8 cellular contexts compared by ENCODE assay signal in genomic region chr2:207163053-207163814, GRCh38. TPM values are rescaled to one million over a fixed set of nuclear protein-coding genes. Genes with fewer than 3 reads are reported as not detected.
DNase-seq lines count a peak whose midpoint lies in the region; ATAC-seq and TF ChIP-seq lines count a peak whose summit lies in the region.

No MANE protein-coding gene starts in this region.

- H3K27ac Mint-ChIP-seq in activated T-helper 2 cell treated with anti-CD3 and anti-CD28 coated beads, Interferon-gamma antibody, Interleukin-2, Interleukin-4, amounts not matched to agents 10 μg/mL and 5 μg/mL and 100 μg/mL, durations not matched to agents 14 hours and 24 hours and 36 hours: peak overlapping the region; percentile 97

- no peak for ATAC-seq in HG03095 (IDR thresholded peaks at IDR 0.05; ENCODE audit: unreplicated experiment)
- ATAC-seq in GM21360 (IDR thresholded peaks at IDR 0.05; ENCODE audit: unreplicated experiment): no peak
- ATAC-seq in HG02938 (IDR thresholded peaks at IDR 0.05; ENCODE audit: unreplicated experiment): no peak

- no peaks in the 10 kb centered on the region for H3K9me3 Mint-ChIP-seq in activated T-helper 2 cell treated with anti-CD3 and anti-CD28 coated beads, Interferon-gamma antibody, Interleukin-2, Interleukin-4, amounts not matched to agents 10 μg/mL and 5 μg/mL and 100 μg/mL, durations not matched to agents 14 hours and 24 hours and 36 hours

- H3K9me3 ChIP-seq in BE2C (no peaks in the 10 kb centered on the region), ovary (no peaks in the 10 kb centered on the region)

- H3K27ac ChIP-seq in ovary: peak overlapping the region in 1 of 2 donors; percentile 100

- peaks cover 57% of the 10 kb centered on the region for H3K4me1 Mint-ChIP-seq in activated T-helper 2 cell treated with anti-CD3 and anti-CD28 coated beads, Interferon-gamma antibody, Interleukin-2, Interleukin-4, amounts not matched to agents 10 μg/mL and 5 μg/mL and 100 μg/mL, durations not matched to agents 14 hours and 24 hours and 36 hours (ENCODE audit: low read depth)

- TF ChIP-seq EP300 in ovary (IDR thresholded peaks at IDR 0.05): no peak

- H3K4me1 ChIP-seq in BE2C (peaks cover 24% of the 10 kb centered on the region), ovary (ENCODE audit: insufficient read depth) (peaks cover 15% of the 10 kb centered on the region)

- H3K27me3 Mint-ChIP-seq in activated T-helper 2 cell treated with anti-CD3 and anti-CD28 coated beads, Interferon-gamma antibody, Interleukin-2, Interleukin-4, amounts not matched to agents 10 μg/mL and 5 μg/mL and 100 μg/mL, durations not matched to agents 14 hours and 24 hours and 36 hours (ENCODE audit: low read depth): no peaks in the 10 kb centered on the region

- H3K4me3 Mint-ChIP-seq in activated T-helper 2 cell treated with anti-CD3 and anti-CD28 coated beads, Interferon-gamma antibody, Interleukin-2, Interleukin-4, amounts not matched to agents 10 μg/mL and 5 μg/mL and 100 μg/mL, durations not matched to agents 14 hours and 24 hours and 36 hours (ENCODE audit: low read depth): peak overlapping the region; percentile 98

- peaks cover 31% of the 10 kb centered on the region for H3K36me3 Mint-ChIP-seq in activated T-helper 2 cell treated with anti-CD3 and anti-CD28 coated beads, Interferon-gamma antibody, Interleukin-2, Interleukin-4, amounts not matched to agents 10 μg/mL and 5 μg/mL and 100 μg/mL, durations not matched to agents 14 hours and 24 hours and 36 hours (ENCODE audit: low read depth)

- no peaks in the 10 kb centered on the region for H3K27me3 ChIP-seq in BE2C
- no peaks in the 10 kb centered on the region for H3K27me3 ChIP-seq in ovary

- H3K36me3 ChIP-seq in BE2C: peaks cover 25% of the 10 kb centered on the region
- H3K36me3 ChIP-seq in ovary: no peaks in the 10 kb centered on the region

- 12 to 18% (median 12%) methylated on average over 8 of the region's 8 CpGs for WGBS in ovary, 3 donors

- TF ChIP-seq CTCF in BE2C (IDR thresholded peaks at IDR 0.05; ENCODE audit: low read depth, low read length) (no peak), ovary (IDR thresholded peaks at IDR 0.05) (no peak)

- peak overlapping the region; percentile 97 for H3K4me3 ChIP-seq in BE2C (ENCODE audit: low read depth, low read length)
- peak overlapping the region; percentile 68 for H3K4me3 ChIP-seq in ovary

- no peak for TF ChIP-seq POLR2A in ovary (IDR thresholded peaks at IDR 0.05)

- intact Hi-C loops in activated T-helper 2 cell treated with anti-CD3 and anti-CD28 coated beads, Interferon-gamma antibody, Interleukin-2, Interleukin-4, amounts not matched to agents 10 μg/mL and 5 μg/mL and 100 μg/mL, durations not matched to agents 14 hours and 24 hours and 36 hours (cut with micrococcal nuclease): loop anchor here (1.0 to 10.0 kb wide), 5 partner anchors 40 to 462 kb away; partner anchors contain the start of genes FASTKD2, MDH1B and METTL21A
- intact Hi-C loops in ovary (cut with DNase I): loop anchor here in 2 of 4 donors (1.0 to 10.0 kb wide), 4 partner anchors 32 to 178 kb away; no protein-coding TSS in a partner anchor

- DNase-seq in BE2C (no peak), HK-2 (ENCODE audit: unreplicated experiment) (peak; percentile 53), glomerular visceral epithelial cell (ENCODE audit: extremely low spot score) (peak; percentile 90), ovary (peak in 2 of 5 donors; percentile 30 to 54)
- DNase-seq in activated T-helper 2 cell treated with anti-CD3 and anti-CD28 coated beads, Interferon-gamma antibody, Interleukin-2, Interleukin-4, amounts not matched to agents 10 μg/mL and 5 μg/mL and 100 μg/mL, durations not matched to agents 14 hours and 24 hours and 36 hours (ENCODE audit: low spot score): no peak

RNA-seq across cellular contexts. Expression of gene KLF7, which starts 2.5 kb away (rescaled TPM):
- 40.8 TPM for polyA plus RNA-seq in BE2C (2012; ENCODE audit: insufficient read depth, insufficient read length, low read depth)
- 16.6 and 19.3 TPM in 2 replicates for total RNA-seq in activated T-helper 2 cell treated with anti-CD3 and anti-CD28 coated beads, Interferon-gamma antibody, Interleukin-2, Interleukin-4, amounts not matched to agents 10 μg/mL and 5 μg/mL and 100 μg/mL, durations not matched to agents 14 hours and 24 hours and 36 hours
- 10 to 100 TPM; 14.4 to 68.1 (median 37.1) TPM for total RNA-seq in ovary
- polyA plus RNA-seq in ovary: 10 to 100 TPM in 1 of 2 donors, 1 to 10 TPM in 1; 9.5 to 31.2 TPM

Comparison
In these comparisons a context has a peak if more than half of its experiments do, and no peak if none do; other contexts are left out.
1. DNase-seq: peak in HK-2 (single experiment) and glomerular visceral epithelial cell (single experiment); none in BE2C (single experiment) and activated T-helper 2 cell treated with anti-CD3 and anti-CD28 coated beads, Interferon-gamma antibody, Interleukin-2, Interleukin-4, amounts not matched to agents 10 μg/mL and 5 μg/mL and 100 μg/mL, durations not matched to agents 14 hours and 24 hours and 36 hours (single experiment).